Comparison of ENCODE assay signal across 19 cellular contexts in the genomic region with DNA sequence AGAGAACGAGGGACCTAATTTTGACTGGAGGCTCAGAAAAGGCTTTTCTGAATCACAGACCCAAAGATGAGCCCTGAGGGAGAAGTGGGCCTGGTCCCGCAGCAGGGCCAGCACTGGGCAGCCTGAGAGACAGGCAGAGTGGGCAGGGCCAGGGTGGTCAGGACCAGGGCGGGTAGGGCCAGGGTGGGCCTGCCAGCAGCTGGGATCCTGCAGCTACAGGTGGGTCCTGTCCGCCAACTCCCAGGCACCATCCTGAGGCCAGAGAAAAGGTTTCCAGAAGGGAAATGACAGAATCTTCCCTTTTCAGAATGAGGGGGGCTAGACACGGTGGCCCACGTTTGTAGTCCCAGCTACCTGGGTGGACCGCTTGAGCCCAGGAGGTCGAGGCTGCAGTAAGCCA.
"Had no signal": no experiment of that assay in that cellular context is flagged by ENCODE, and none has a peak within 500 bp of the region (broad histone marks: within the 10 kb centered on the region; RNA-seq: fewer than 3 reads in every experiment).

No MANE protein-coding gene starts in this region.

- H3K9me3 ChIP-seq: right lobe of liver, SK-N-SH, transverse colon had no signal

- H3K9me3 Mint-ChIP-seq: activated CD4-positive, alpha-beta memory T cell treated with anti-CD3 and anti-CD28 coated beads for 36 hours; brain; central memory CD8-positive, alpha-beta T cell; natural killer cell; T-cell had no signal

- ATAC-seq: natural killer cell; right lobe of liver; stimulated activated naive CD8-positive, alpha-beta T cell treated with anti-CD3 and anti-CD28 coated beads, Interleukin-15, Interleukin-2, amounts not matched to agents 100 U/mL and 50 U/mL, for 24 hours; T-cell had no signal

- H3K27me3 ChIP-seq: right lobe of liver, transverse colon had no signal

- H3K36me3 Mint-ChIP-seq: activated CD4-positive, alpha-beta memory T cell treated with anti-CD3 and anti-CD28 coated beads for 36 hours; natural killer cell; T-cell had no signal

- H3K36me3 ChIP-seq: right lobe of liver, transverse colon had no signal

- DNase-seq: activated CD4-positive, alpha-beta memory T cell treated with anti-CD3 and anti-CD28 coated beads for 36 hours; activated CD4-positive, alpha-beta T cell treated with anti-CD3 and anti-CD28 coated beads for 1 hour; activated effector memory CD4-positive, alpha-beta T cell treated with anti-CD3 and anti-CD28 coated beads, Interleukin-2, amount 50 U/mL, for 16 hours; activated T-cell treated with anti-CD3 and anti-CD28 coated beads, Interleukin-2, amount 50 U/mL, for 48 hours; amygdala; effector CD4-positive, alpha-beta T cell; natural killer cell; nucleus accumbens; posterior cingulate gyrus; right lobe of liver; SK-N-SH; stimulated activated naive CD8-positive, alpha-beta T cell treated with anti-CD3 and anti-CD28 coated beads, Interleukin-15, Interleukin-2, amounts not matched to agents 100 U/mL and 50 U/mL, for 24 hours; T-cell; T-helper 9 cell; transverse colon had no signal

- H3K27ac ChIP-seq: right lobe of liver had no signal

- H3K27me3 Mint-ChIP-seq: activated CD4-positive, alpha-beta memory T cell treated with anti-CD3 and anti-CD28 coated beads for 36 hours; activated naive CD8-positive, alpha-beta T cell; brain; central memory CD8-positive, alpha-beta T cell; T-cell had no signal

- H3K4me3 ChIP-seq: coronary artery, right lobe of liver, transverse colon had no signal

- H3K4me3 Mint-ChIP-seq: activated CD4-positive, alpha-beta memory T cell treated with anti-CD3 and anti-CD28 coated beads for 36 hours; activated naive CD8-positive, alpha-beta T cell; brain; central memory CD8-positive, alpha-beta T cell; natural killer cell; T-cell had no signal

- H3K27ac Mint-ChIP-seq: activated CD4-positive, alpha-beta memory T cell treated with anti-CD3 and anti-CD28 coated beads for 36 hours; activated naive CD8-positive, alpha-beta T cell; brain; natural killer cell; T-cell had no signal
